In genomic region chr14:31241450-31242114, GRCh38 we compare ENCODE assay signal across 13 cellular contexts. TPM values are rescaled to one million over a fixed set of nuclear protein-coding genes. Genes with fewer than 3 reads are reported as not detected.
DNase-seq lines count a peak whose midpoint lies in the region; ATAC-seq and TF ChIP-seq lines count a peak whose summit lies in the region.
"Had no signal": no experiment of that assay in that cellular context is flagged by ENCODE, and none has a peak within 500 bp of the region (broad histone marks: within the 10 kb centered on the region; RNA-seq: fewer than 3 reads in every experiment).

No MANE protein-coding gene starts in this region.

- H3K27me3 Mint-ChIP-seq in activated CD4-positive, alpha-beta T cell treated with anti-CD3 and anti-CD28 coated beads, Interleukin-2, amount 10 ng/mL, durations not matched to agents 7 days and 5 days, result no peaks in the 10 kb centered on the region
- H3K27me3 Mint-ChIP-seq: stimulated activated naive CD8-positive, alpha-beta T cell treated with anti-CD3 and anti-CD28 coated beads, Interleukin-15, amount 100 ng/mL, for 72 hours had no signal

- H3K36me3 ChIP-seq in vagina, result no peaks in the 10 kb centered on the region

- no peak for TF ChIP-seq CTCF in choroid plexus epithelial cell (conservative IDR thresholded peaks at IDR 0.05; ENCODE audit: low read depth, low read length)
- TF ChIP-seq CTCF in vagina (IDR thresholded peaks at IDR 0.05), result no peak

- no peak for TF ChIP-seq POLR2A in vagina (IDR thresholded peaks at IDR 0.05)

- no peak overlapping the region for H3K4me3 ChIP-seq in choroid plexus epithelial cell (ENCODE audit: low read depth, low read length)
- H3K4me3 ChIP-seq in vagina, result peak overlapping the region; percentile 10

- CTCF ChIA-PET in activated CD4-positive, alpha-beta T cell treated with anti-CD3 and anti-CD28 coated beads, Interleukin-2, amount 10 ng/mL, durations not matched to agents 7 days and 5 days (lab: Charles Lee), result interaction anchor here (0.5 kb wide), 1 partner anchor 237 kb away, joined by 4 read pairs; no protein-coding TSS in a partner anchor

- peaks cover 15% of the 10 kb centered on the region for H3K4me1 Mint-ChIP-seq in activated CD4-positive, alpha-beta T cell treated with anti-CD3 and anti-CD28 coated beads, Interleukin-2, amount 10 ng/mL, durations not matched to agents 7 days and 5 days

- POLR2A ChIA-PET in activated CD4-positive, alpha-beta T cell treated with anti-CD3 and anti-CD28 coated beads, Interleukin-2, amount 10 ng/mL, durations not matched to agents 7 days and 5 days (lab: Charles Lee), result interaction anchor here (0.6 kb wide), 1 partner anchor 72 kb away, joined by 3 read pairs; no protein-coding TSS in a partner anchor

- DNase-seq in activated CD4-positive, alpha-beta T cell treated with anti-CD3 and anti-CD28 coated beads, Interleukin-2, amount 10 ng/mL, durations not matched to agents 7 days and 5 days, result no peak
- DNase-seq in activated CD4-positive, alpha-beta T cell treated with anti-CD3 and anti-CD28 coated beads, Interleukin-2, amount 50 U/mL, for 4 hours, result no peak
- DNase-seq in choroid plexus epithelial cell (ENCODE audit: low read depth) (peak; percentile 50), left colon (no peak), vagina (ENCODE audit: extremely low spot score in 2 of 2) (no peak), medulla oblongata (ENCODE audit: extremely low spot score) (no peak), SHP77 (lab: John Stamatoyannopoulos, UW) (no peak), cortex of kidney (lab: John Stamatoyannopoulos, UW) (no peak)
- DNase-seq: activated T-cell treated with anti-CD3 and anti-CD28 coated beads for 4 hours; Kasumi-1; NCI-H2171; occipital lobe; stimulated activated naive CD8-positive, alpha-beta T cell treated with anti-CD3 and anti-CD28 coated beads, Interleukin-15, amount 100 ng/mL, for 72 hours had no signal

- no peaks in the 10 kb centered on the region for H3K27me3 ChIP-seq in vagina

- H3K27ac ChIP-seq in vagina, result peak overlapping the region; percentile 38

- peak overlapping the region; percentile 0 for H3K27ac Mint-ChIP-seq in activated CD4-positive, alpha-beta T cell treated with anti-CD3 and anti-CD28 coated beads, Interleukin-2, amount 10 ng/mL, durations not matched to agents 7 days and 5 days
- H3K27ac Mint-ChIP-seq: stimulated activated naive CD8-positive, alpha-beta T cell treated with anti-CD3 and anti-CD28 coated beads, Interleukin-15, amount 100 ng/mL, for 72 hours had no signal

- peak; percentile 22 for ATAC-seq in left colon
- ATAC-seq: stimulated activated naive CD8-positive, alpha-beta T cell treated with anti-CD3 and anti-CD28 coated beads, Interleukin-15, amount 100 ng/mL, for 72 hours had no signal

- no peaks in the 10 kb centered on the region for H3K36me3 Mint-ChIP-seq in activated CD4-positive, alpha-beta T cell treated with anti-CD3 and anti-CD28 coated beads, Interleukin-2, amount 10 ng/mL, durations not matched to agents 7 days and 5 days (ENCODE audit: low read depth)

- intact Hi-C loops in left colon (cut with DNase I, micrococcal nuclease), result no loop called here
- intact Hi-C loops in vagina (cut with DNase I), result no loop called here

- no peak overlapping the region for H3K4me3 Mint-ChIP-seq in activated CD4-positive, alpha-beta T cell treated with anti-CD3 and anti-CD28 coated beads, Interleukin-2, amount 10 ng/mL, durations not matched to agents 7 days and 5 days
- H3K4me3 Mint-ChIP-seq: stimulated activated naive CD8-positive, alpha-beta T cell treated with anti-CD3 and anti-CD28 coated beads, Interleukin-15, amount 100 ng/mL, for 72 hours had no signal

- no peaks in the 10 kb centered on the region for H3K9me3 ChIP-seq in vagina

- H3K9me3 Mint-ChIP-seq in activated CD4-positive, alpha-beta T cell treated with anti-CD3 and anti-CD28 coated beads, Interleukin-2, amount 10 ng/mL, durations not matched to agents 7 days and 5 days, result no peaks in the 10 kb centered on the region
- H3K9me3 Mint-ChIP-seq: stimulated activated naive CD8-positive, alpha-beta T cell treated with anti-CD3 and anti-CD28 coated beads, Interleukin-15, amount 100 ng/mL, for 72 hours had no signal

- peaks cover 7% of the 10 kb centered on the region for H3K4me1 ChIP-seq in vagina

RNA-seq across cellular contexts. Expression of gene HECTD1, which starts 34.0 kb away (rescaled TPM):
- 100 to 1,000 TPM in 1 of 2 experiments, 10 to 100 TPM in 1; 97.2 to 110 TPM for total RNA-seq in activated CD4-positive, alpha-beta T cell treated with anti-CD3 and anti-CD28 coated beads, Interleukin-2, amount 10 ng/mL, durations not matched to agents 7 days and 5 days
- total RNA-seq in left colon (100 to 1,000 TPM; 129 to 142 TPM), vagina (325 TPM)
